ENCODE assay signal across 12 cellular contexts in genomic region chr6:119541132-119541905, GRCh38.
DNase-seq lines count a peak whose midpoint lies in the region; ATAC-seq and TF ChIP-seq lines count a peak whose summit lies in the region.
"Had no signal": no experiment of that assay in that cellular context is flagged by ENCODE, and none has a peak within 500 bp of the region (broad histone marks: within the 10 kb centered on the region; RNA-seq: fewer than 3 reads in every experiment).

No MANE protein-coding gene starts in this region.

- no peak overlapping the region for H2BK12ac ChIP-seq in H9 (ENCODE audit: insufficient read length, low read depth, low read length)

- H3K36me3 ChIP-seq in GM23248 (ENCODE audit: low read depth) (no peaks in the 10 kb centered on the region), SK-N-MC (ENCODE audit: insufficient read depth, low read length) (no peaks in the 10 kb centered on the region)
- H3K36me3 ChIP-seq: HAP-1, spleen had no signal

- WGBS in GM23248 (ENCODE audit: low coverage in 1 of 2, low lambda C conversion rate in 2 of 2, missing lambda C conversion rate in 2 of 2), 2 experiments, result 0 to 4% methylated on average over 3 of the region's 3 CpGs
- WGBS in H9 (ENCODE audit: extremely low coverage, insufficient read length, low lambda C conversion rate), result no CpG with 5 or more reads among the region's 3 CpGs

- DNase-seq in GM23248 (peak; percentile 98), SK-N-MC (ENCODE audit: low read depth, low spot score) (peak; percentile 37), left cardiac atrium (no peak), NCI-H1048 (lab: John Stamatoyannopoulos, UW) (no peak), SHP77 (lab: John Stamatoyannopoulos, UW) (no peak), H9 (no peak)
- no peak for DNase-seq in stimulated activated naive CD8-positive, alpha-beta T cell treated with anti-CD3 and anti-CD28 coated beads, Interleukin-15, amount 100 ng/mL, for 72 hours

- peaks cover 16% of the 10 kb centered on the region for H3K4me1 ChIP-seq in GM23248 (ENCODE audit: insufficient read depth)
- H3K4me1 ChIP-seq in H9 (ENCODE audit: insufficient read depth, low read length), result no peaks in the 10 kb centered on the region
- H3K4me1 ChIP-seq: spleen had no signal

- no peaks in the 10 kb centered on the region; a peak in 1 of 7 replicates for H3K36me3 Mint-ChIP-seq in H9 (ENCODE audit: insufficient read depth in 1 of 3, low read depth in 3 of 3)

- H3K9me2 ChIP-seq in GM23248 (ENCODE audit: insufficient read depth), result no peaks in the 10 kb centered on the region

- no peaks in the 10 kb centered on the region for H3K27me3 ChIP-seq in GM23248 (replicated peaks; ENCODE audit: insufficient read depth)
- no peaks in the 10 kb centered on the region for H3K27me3 ChIP-seq in H9 (ENCODE audit: insufficient read depth, low read length)
- H3K27me3 ChIP-seq: spleen, tibial nerve had no signal

- no peaks in the 10 kb centered on the region for H3K9me3 Mint-ChIP-seq in stimulated activated naive CD8-positive, alpha-beta T cell treated with anti-CD3 and anti-CD28 coated beads, Interleukin-15, amount 100 ng/mL, for 72 hours
- no peaks in the 10 kb centered on the region; a peak in 1 of 5 replicates for H3K9me3 Mint-ChIP-seq in H9
- H3K9me3 Mint-ChIP-seq: activated T-helper 2 cell treated with anti-CD3 and anti-CD28 coated beads, Interferon-gamma antibody, Interleukin-2, Interleukin-4, amounts not matched to agents 10 μg/mL and 5 μg/mL and 100 μg/mL, durations not matched to agents 14 hours and 24 hours and 36 hours had no signal

- intact Hi-C loops in left cardiac atrium (cut with DNase I), result no loop called here

- no peaks in the 10 kb centered on the region for H4K20me1 ChIP-seq in GM23248 (ENCODE audit: insufficient read depth)
- no peaks in the 10 kb centered on the region for H4K20me1 ChIP-seq in H9 (ENCODE audit: control insufficient read depth, insufficient read depth, insufficient read length)

- no peaks in the 10 kb centered on the region for H3K79me1 ChIP-seq in H9 (ENCODE audit: insufficient read depth, low read depth, low read length, poor library complexity, severe bottlenecking)

- H2BK20ac ChIP-seq in H9 (ENCODE audit: low read depth, low read length, poor library complexity, severe bottlenecking), result no peak overlapping the region

- no peak overlapping the region for H2AK5ac ChIP-seq in H9 (ENCODE audit: insufficient read length, low read length)

- no peaks in the 10 kb centered on the region for H3K23me2 ChIP-seq in H9 (ENCODE audit: insufficient read length, low read depth, low read length, poor library complexity, severe bottlenecking)

- no peak overlapping the region for H3K23ac ChIP-seq in H9 (ENCODE audit: insufficient read length, low read depth, low read length)

- H3K9me3 ChIP-seq in GM23248 (ENCODE audit: low read depth), result no peaks in the 10 kb centered on the region
- H3K9me3 ChIP-seq in SK-N-MC (ENCODE audit: low read depth, low read length), result no peaks in the 10 kb centered on the region
- no peaks in the 10 kb centered on the region for H3K9me3 ChIP-seq in H9 (ENCODE audit: control insufficient read depth, low read depth, low read length)
- H3K9me3 ChIP-seq: HAP-1, spleen, tibial nerve had no signal

- H3K4ac ChIP-seq in H9 (ENCODE audit: low read depth, low read length), result no peak overlapping the region

- H4K91ac ChIP-seq in H9 (ENCODE audit: insufficient read length, low read depth, low read length), result no peak overlapping the region

- H3F3A ChIP-seq in GM23248 (ENCODE audit: insufficient read depth), result peaks cover 18% of the 10 kb centered on the region

- in situ Hi-C loops in GM23248 (cut with MboI), result no loop called here

- H3K27ac ChIP-seq in GM23248, result peak overlapping the region; percentile 93
- no peak overlapping the region for H3K27ac ChIP-seq in SK-N-MC
- no peak overlapping the region for H3K27ac ChIP-seq in H9 (ENCODE audit: insufficient read length, low read depth, low read length)
- H3K27ac ChIP-seq: spleen, tibial nerve had no signal

- H3K27ac Mint-ChIP-seq in stimulated activated naive CD8-positive, alpha-beta T cell treated with anti-CD3 and anti-CD28 coated beads, Interleukin-15, amount 100 ng/mL, for 72 hours, result no peak overlapping the region
- no peak overlapping the region for H3K27ac Mint-ChIP-seq in H9
- H3K27ac Mint-ChIP-seq: activated T-helper 2 cell treated with anti-CD3 and anti-CD28 coated beads, Interferon-gamma antibody, Interleukin-2, Interleukin-4, amounts not matched to agents 10 μg/mL and 5 μg/mL and 100 μg/mL, durations not matched to agents 14 hours and 24 hours and 36 hours had no signal

- H4K8ac ChIP-seq in H9 (replicated peaks; ENCODE audit: insufficient read length, low read depth, low read length), result no peak overlapping the region

- H3K4me1 Mint-ChIP-seq in stimulated activated naive CD8-positive, alpha-beta T cell treated with anti-CD3 and anti-CD28 coated beads, Interleukin-15, amount 100 ng/mL, for 72 hours, result no peaks in the 10 kb centered on the region
- peaks cover under 1 to 4% of the 10 kb centered on the region in 2 experiments; a peak in 2 of 4 replicates for H3K4me1 Mint-ChIP-seq in H9

- no peak overlapping the region for H2BK120ac ChIP-seq in H9 (ENCODE audit: low read depth, low read length, poor library complexity, severe bottlenecking)

- H3K4me2 ChIP-seq in GM23248 (ENCODE audit: unreplicated experiment) (peak overlapping the region; percentile 64), H9 (ENCODE audit: insufficient read depth, insufficient read length, low read length) (no peak overlapping the region)

- no peak overlapping the region for H3T11ph ChIP-seq in H9 (ENCODE audit: low read length)

- peak overlapping the region; percentile 36 for H3K4me3 ChIP-seq in GM23248
- H3K4me3 ChIP-seq in SK-N-MC, result no peak overlapping the region
- H3K4me3 ChIP-seq: HAP-1, spleen, tibial nerve had no signal

- peak overlapping the region; percentile 65 for H3K9ac ChIP-seq in GM23248
- no peak overlapping the region for H3K9ac ChIP-seq in SK-N-MC (ENCODE audit: insufficient read length)
- H3K9ac ChIP-seq in H9 (ENCODE audit: extremely low read depth, insufficient read length, low read length), result no peak overlapping the region

- no peak overlapping the region for H3K18ac ChIP-seq in H9 (ENCODE audit: insufficient read length, low read depth, low read length)

- no peak overlapping the region for H3K14ac ChIP-seq in H9 (ENCODE audit: insufficient read depth, low read length)

- no peak for TF ChIP-seq CTCF in H9 (conservative IDR thresholded peaks at IDR 0.05)

- H2BK5ac ChIP-seq in H9 (ENCODE audit: insufficient read length, low read length), result no peak overlapping the region

- H3K56ac ChIP-seq in H9 (ENCODE audit: insufficient read length, low read depth, low read length), result no peak overlapping the region

- ATAC-seq in left cardiac atrium (peak; percentile 55 to 84), HG03439 (IDR thresholded peaks at IDR 0.05; ENCODE audit: unreplicated experiment) (no peak)
- ATAC-seq in stimulated activated naive CD8-positive, alpha-beta T cell treated with anti-CD3 and anti-CD28 coated beads, Interleukin-15, amount 100 ng/mL, for 72 hours, result peak; percentile 19

- H2AFZ ChIP-seq in GM23248 (no peak overlapping the region), H9 (ENCODE audit: low read length) (no peak overlapping the region)

- no peak overlapping the region for H2BK15ac ChIP-seq in H9 (ENCODE audit: low read depth, low read length)

- peaks cover 8% of the 10 kb centered on the region for H3K27me3 Mint-ChIP-seq in stimulated activated naive CD8-positive, alpha-beta T cell treated with anti-CD3 and anti-CD28 coated beads, Interleukin-15, amount 100 ng/mL, for 72 hours
- H3K27me3 Mint-ChIP-seq in H9 (ENCODE audit: low read depth), result no peaks in the 10 kb centered on the region

- H3K79me2 ChIP-seq in GM23248 (ENCODE audit: insufficient read depth) (no peaks in the 10 kb centered on the region), H9 (ENCODE audit: insufficient read depth, low read length) (no peaks in the 10 kb centered on the region)

- H4K5ac ChIP-seq in H9 (ENCODE audit: insufficient read length, low read depth, low read length), result no peak overlapping the region

- H3K4me3 Mint-ChIP-seq in stimulated activated naive CD8-positive, alpha-beta T cell treated with anti-CD3 and anti-CD28 coated beads, Interleukin-15, amount 100 ng/mL, for 72 hours, result no peak overlapping the region
- H3K4me3 Mint-ChIP-seq in H9, result no peak overlapping the region

Comparison
In these comparisons a context has a peak if more than half of its experiments do, and no peak if none do; other contexts are left out.
1. DNase-seq: peak in GM23248 (single experiment) and SK-N-MC (single experiment); none in left cardiac atrium (single experiment), stimulated activated naive CD8-positive, alpha-beta T cell treated with anti-CD3 and anti-CD28 coated beads, Interleukin-15, amount 100 ng/mL, for 72 hours (0 of 2), NCI-H1048 (single experiment), SHP77 (0 of 2) and H9 (single experiment).